ENCODE assay signal across 24 cellular contexts in genomic region chr4:24544208-24544607, GRCh38. TPM values are rescaled to one million over a fixed set of nuclear protein-coding genes. Genes with fewer than 3 reads are reported as not detected.
DNase-seq lines count a peak whose midpoint lies in the region; ATAC-seq, FAIRE-seq and TF ChIP-seq lines count a peak whose summit lies in the region.
"Had no signal": no experiment of that assay in that cellular context is flagged by ENCODE, and none has a peak within 500 bp of the region (broad histone marks: within the 10 kb centered on the region; RNA-seq: fewer than 3 reads in every experiment).

No MANE protein-coding gene starts in this region.

- peaks cover 39 to 67% (median 56%) of the 10 kb centered on the region in 4 donors for H3K4me1 Mint-ChIP-seq in CD4-positive, CD25-positive, alpha-beta regulatory T cell
- H3K4me1 Mint-ChIP-seq: mesothelial cell of epicardium had no signal

- H3K9ac ChIP-seq in Loucy (ENCODE audit: low read depth, low read length, poor library complexity, severe bottlenecking) = no peak overlapping the region
- H3K9ac ChIP-seq in iPS-18a (ENCODE audit: low read length) = no peak overlapping the region

- no peaks in the 10 kb centered on the region for H3K27me3 ChIP-seq in CD4-positive, CD25-positive, alpha-beta regulatory T cell (ENCODE audit: control insufficient read depth, insufficient read depth, low read length)
- H3K27me3 ChIP-seq in Loucy (ENCODE audit: insufficient read depth, low read length, poor library complexity, severe bottlenecking) (no peaks in the 10 kb centered on the region), iPS-18a (ENCODE audit: control insufficient read depth, insufficient read depth, low read length) (no peaks in the 10 kb centered on the region)
- H3K27me3 ChIP-seq: esophagus squamous epithelium, gastroesophageal sphincter, SJSA1, tibial nerve had no signal

- H3K9me3 Mint-ChIP-seq in CD4-positive, CD25-positive, alpha-beta regulatory T cell = no peaks in the 10 kb centered on the region
- H3K9me3 Mint-ChIP-seq: mesothelial cell of epicardium had no signal

- no peak for ATAC-seq in CD4-positive, CD25-positive, alpha-beta regulatory T cell (ENCODE audit: low read depth in 2 of 2)
- ATAC-seq in GM19035 (IDR thresholded peaks at IDR 0.05; ENCODE audit: unreplicated experiment) = no peak
- ATAC-seq: gastroesophageal sphincter, left colon had no signal

- TF ChIP-seq CTCF in Loucy (conservative IDR thresholded peaks at IDR 0.05; ENCODE audit: low read length) = no peak

- no peak overlapping the region for H2AFZ ChIP-seq in Loucy (ENCODE audit: low read length)
- H2AFZ ChIP-seq: PC-9 had no signal

- H3K9me2 ChIP-seq in Loucy (replicated peaks; ENCODE audit: low read depth, low read length) = no peaks in the 10 kb centered on the region

- peak overlapping the region in 2 of 4 donors; percentile 46 to 73 for H3K4me3 Mint-ChIP-seq in CD4-positive, CD25-positive, alpha-beta regulatory T cell
- H3K4me3 Mint-ChIP-seq: mesothelial cell of epicardium had no signal

- H3K4me3 ChIP-seq in CD4-positive, CD25-positive, alpha-beta regulatory T cell (ENCODE audit: low read depth, low read length) = peak overlapping the region; percentile 22
- peak overlapping the region; percentile 2 for H3K4me3 ChIP-seq in Loucy (ENCODE audit: low read length, poor library complexity, severe bottlenecking)
- H3K4me3 ChIP-seq in iPS-18a (ENCODE audit: low read length) = peak overlapping the region; percentile 32
- H3K4me3 ChIP-seq: esophagus squamous epithelium, gastroesophageal sphincter, PC-9, SJSA1, tibial nerve had no signal

- peaks cover 96% of the 10 kb centered on the region for H4K20me1 ChIP-seq in Loucy (ENCODE audit: insufficient read depth, low read length, poor library complexity, severe bottlenecking)

- H3K79me2 ChIP-seq in Loucy (ENCODE audit: insufficient read depth, low read length) = peaks cover 89% of the 10 kb centered on the region

- DNase-seq in CD4-positive, CD25-positive, alpha-beta regulatory T cell = peak in 1 of 3 donors; percentile 10
- DNase-seq in anterior cingulate cortex (lab: John Stamatoyannopoulos, UW) (no peak), NCI-H82 (lab: John Stamatoyannopoulos, UW) (no peak)
- DNase-seq: activated CD4-positive, alpha-beta T cell treated with anti-CD3 and anti-CD28 coated beads, Interleukin-2, amount 50 U/mL, for 1 hour; activated naive CD4-positive, alpha-beta T cell treated with anti-CD3 and anti-CD28 coated beads, Interleukin-2, amount 50 U/mL, for 16 hours; activated T-cell treated with anti-CD3 and anti-CD28 coated beads, Interleukin-2, amount 50 U/mL, for 1 hour; Caco-2; effector memory CD4-positive, alpha-beta T cell; esophagus squamous epithelium; left colon; NCI-H1930; NCI-H345; PC-9; stimulated activated CD4-positive, alpha-beta T cell treated with anti-CD3 and anti-CD28 coated beads, Interleukin-2, amount 100 ng/mL, for 24 hours; stimulated activated naive CD4-positive, alpha-beta T cell treated with Interleukin-2 at 50 U/mL for 16 hours had no signal

- no peaks in the 10 kb centered on the region for H3F3A ChIP-seq in Loucy (ENCODE audit: low read depth)

- FAIRE-seq in G401.6 (lab: Jason Lieb, UNC) = peak; percentile 21

- no peaks in the 10 kb centered on the region for H3K9me3 ChIP-seq in CD4-positive, CD25-positive, alpha-beta regulatory T cell (ENCODE audit: control insufficient read depth in 2 of 2, low read length in 2 of 2)
- H3K9me3 ChIP-seq in Loucy (ENCODE audit: insufficient read depth, low read depth, low read length) (no peaks in the 10 kb centered on the region), iPS-18a (ENCODE audit: control insufficient read depth, low read depth, low read length) (no peaks in the 10 kb centered on the region)
- H3K9me3 ChIP-seq: Caco-2, esophagus squamous epithelium, gastroesophageal sphincter, SJSA1, tibial nerve had no signal

- H3K27ac Mint-ChIP-seq in CD4-positive, CD25-positive, alpha-beta regulatory T cell = peak overlapping the region; percentile 26 to 74 (median 29)
- H3K27ac Mint-ChIP-seq: mesothelial cell of epicardium had no signal

- H3K36me3 ChIP-seq in CD4-positive, CD25-positive, alpha-beta regulatory T cell (ENCODE audit: control insufficient read depth, insufficient read depth, low read length) = peaks cover 69% of the 10 kb centered on the region
- H3K36me3 ChIP-seq in Loucy (ENCODE audit: insufficient read depth, low read length) (peaks cover 88% of the 10 kb centered on the region), iPS-18a (ENCODE audit: control insufficient read depth, low read depth, low read length) (peaks cover 79% of the 10 kb centered on the region)

- no peaks in the 10 kb centered on the region for H3K27me3 Mint-ChIP-seq in CD4-positive, CD25-positive, alpha-beta regulatory T cell

- peak overlapping the region; percentile 43 for H3K4me2 ChIP-seq in Loucy (ENCODE audit: low read depth, low read length, poor library complexity, severe bottlenecking)
- H3K4me2 ChIP-seq: PC-9 had no signal

- peak overlapping the region; percentile 58 for H3K27ac ChIP-seq in CD4-positive, CD25-positive, alpha-beta regulatory T cell (ENCODE audit: insufficient read depth, low read length, poor library complexity, severe bottlenecking)
- peak overlapping the region; percentile 13 for H3K27ac ChIP-seq in iPS-18a (ENCODE audit: low read length)
- H3K27ac ChIP-seq: esophagus squamous epithelium, gastroesophageal sphincter, PC-9, SJSA1, tibial nerve, VCaP had no signal

- H3K36me3 Mint-ChIP-seq in CD4-positive, CD25-positive, alpha-beta regulatory T cell = peaks cover 44% of the 10 kb centered on the region

- H3K4me1 ChIP-seq in CD4-positive, CD25-positive, alpha-beta regulatory T cell (ENCODE audit: control insufficient read depth, insufficient read depth, low read length, poor library complexity, severe bottlenecking) = peaks cover 43% of the 10 kb centered on the region
- H3K4me1 ChIP-seq in Loucy (ENCODE audit: insufficient read depth, low read length, poor library complexity, severe bottlenecking) = peaks cover 29% of the 10 kb centered on the region
- peaks cover 37% of the 10 kb centered on the region for H3K4me1 ChIP-seq in iPS-18a (ENCODE audit: control insufficient read depth, low read depth, low read length)
- H3K4me1 ChIP-seq: SJSA1 had no signal

RNA-seq across cellular contexts. Expression of gene DHX15, which starts 40.1 kb away (rescaled TPM):
- total RNA-seq in CD4-positive, CD25-positive, alpha-beta regulatory T cell = 169 TPM
- polyA plus RNA-seq in CD4-positive, CD25-positive, alpha-beta regulatory T cell = 10 to 100 TPM; 43.2 to 72.0 (median 50.4) TPM
